19 cellular contexts compared by ENCODE assay signal in the genomic region with DNA sequence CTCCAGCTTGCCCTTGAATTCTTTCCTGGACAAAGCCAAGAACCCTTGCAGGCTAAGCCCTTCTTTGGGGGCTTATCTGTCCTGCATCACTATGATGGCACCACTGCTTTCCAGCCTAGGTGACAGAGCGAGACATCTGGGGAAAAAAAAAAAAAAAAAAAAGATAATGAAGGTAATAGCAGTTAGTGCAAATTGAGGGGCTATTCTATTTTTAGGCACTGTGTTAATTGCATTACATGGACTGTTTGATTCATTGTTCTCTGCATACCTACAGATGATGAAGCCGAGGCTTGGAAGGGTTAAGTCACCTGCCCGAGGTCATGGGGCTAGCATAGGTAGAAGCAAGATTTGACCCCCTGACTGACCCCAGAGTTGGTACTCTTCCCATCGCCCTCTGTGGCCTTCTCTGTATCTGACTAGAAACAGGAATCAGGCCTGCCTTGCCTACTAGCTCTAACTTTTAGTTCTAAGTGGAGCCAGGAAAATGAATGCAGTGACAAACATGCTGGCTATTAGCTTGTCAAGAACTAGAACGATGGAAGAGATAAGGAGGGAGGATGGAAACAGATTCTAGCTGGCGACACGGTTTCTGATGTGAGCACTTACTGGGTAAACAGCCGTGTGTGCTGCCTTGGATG.
A peak's percentile ranks its signal among the peaks of the same experiment; 100 is the strongest.
DNase-seq lines count a peak whose midpoint lies in the region; ATAC-seq, FAIRE-seq and TF ChIP-seq lines count a peak whose summit lies in the region.
"Had no signal": no experiment of that assay in that cellular context is flagged by ENCODE, and none has a peak within 500 bp of the region (broad histone marks: within the 10 kb centered on the region; RNA-seq: fewer than 3 reads in every experiment).

No MANE protein-coding gene starts in this region.

- H3K9me3 ChIP-seq in HepG2 (ENCODE audit: low read length), result no peaks in the 10 kb centered on the region
- no peaks in the 10 kb centered on the region for H3K9me3 ChIP-seq in right lobe of liver
- H3K9me3 ChIP-seq in OCI-LY1 (ENCODE audit: low read length), result no peaks in the 10 kb centered on the region
- no peaks in the 10 kb centered on the region for H3K9me3 ChIP-seq in parathyroid adenoma (ENCODE audit: control insufficient read depth, low read length)
- H3K9me3 ChIP-seq in left lung, result peaks cover 0 to 1% of the 10 kb centered on the region in 2 donors
- H3K9me3 ChIP-seq: Peyer's patch had no signal

- H3K4me3 ChIP-seq in HepG2 (replicated peaks in 1 of 3; ENCODE audit: insufficient read depth in 1 of 3, low read depth in 2 of 3, low read length in 3 of 3) (peak overlapping the region; percentile 44 to 59 (median 52); a peak in 5 of 6 replicates), right lobe of liver (no peak overlapping the region), OCI-LY1 (ENCODE audit: low read depth, low read length, poor library complexity, severe bottlenecking) (no peak overlapping the region), parathyroid adenoma (ENCODE audit: low read depth, low read length) (no peak overlapping the region), left lung (no peak overlapping the region)
- H3K4me3 ChIP-seq: GM23338, Peyer's patch had no signal

- no TSS peak for BruUV-seq in HepG2 (replicated peaks; lab: Mats Ljungman, UMichigan)

- DNase-seq in HepG2 (ENCODE audit: low spot score) (no peak), right lobe of liver (no peak), NOMO-1 treated with DMSO at 0.1 percent for 48 hours (lab: John Stamatoyannopoulos, UW; ENCODE audit: unreplicated experiment) (no peak), left lung (no peak), NCI-H2196 treated with DMSO at 0.1 percent for 48 hours (lab: John Stamatoyannopoulos, UW; ENCODE audit: unreplicated experiment) (no peak)
- DNase-seq: DND-41, HCEC 1CT, MM.1S, NCI-H1092, NCI-H1436 treated with DMSO at 0.1 percent for 48 hours, NCI-H226, Peyer's patch had no signal

- TF ChIP-seq EP300 in HepG2 (IDR thresholded peaks at IDR 0.05; ENCODE audit: low read depth in 2 of 2, low read length in 2 of 2), result no peak
- no peak for TF ChIP-seq EP300 in HepG2 (CRISPR knock-in tag; IDR thresholded peaks at IDR 0.05; ENCODE audit: borderline replicate concordance)

- no peak for TF ChIP-seq RAD21 in HepG2 (CRISPR knock-in tag; IDR thresholded peaks at IDR 0.05)

- TF ChIP-seq CTCF in HepG2 (CRISPR knock-in tag; IDR thresholded peaks at IDR 0.05) (no peak), right lobe of liver (IDR thresholded peaks at IDR 0.05) (no peak), OCI-LY1 (IDR thresholded peaks at IDR 0.05; ENCODE audit: low read length) (no peak), parathyroid adenoma (IDR thresholded peaks at IDR 0.05) (no peak), left lung (IDR thresholded peaks at IDR 0.05) (no peak)

- no peak; a peak in 1 of 4 replicates for TF ChIP-seq POLR2A in HepG2 (IDR thresholded peaks at IDR 0.05; ENCODE audit: insufficient read depth in 1 of 2, low read depth in 2 of 2, low read length in 2 of 2)
- TF ChIP-seq POLR2A in right lobe of liver (IDR thresholded peaks at IDR 0.05), result no peak

- CTCF ChIA-PET in HepG2 (lab: Yijun Ruan, JAX; ENCODE audit: low intra/inter-chr PET ratio, low total read pairs), result no interaction called here

- H3K36me3 ChIP-seq in HepG2 (replicated peaks in 1 of 2; ENCODE audit: control insufficient read depth in 1 of 2, insufficient read depth in 2 of 2, low read length in 2 of 2) (no peaks in the 10 kb centered on the region), right lobe of liver (no peaks in the 10 kb centered on the region), OCI-LY1 (ENCODE audit: insufficient read depth, low read length) (peaks cover 57% of the 10 kb centered on the region), parathyroid adenoma (ENCODE audit: control insufficient read depth, insufficient read depth, low read length) (no peaks in the 10 kb centered on the region), left lung (no peaks in the 10 kb centered on the region)
- H3K36me3 ChIP-seq: Peyer's patch had no signal

- H3K27me3 ChIP-seq in HepG2 (ENCODE audit: control insufficient read depth in 1 of 2, insufficient read depth in 2 of 2, low read length in 2 of 2) (no peaks in the 10 kb centered on the region), right lobe of liver (no peaks in the 10 kb centered on the region), OCI-LY1 (ENCODE audit: insufficient read depth, low read length) (no peaks in the 10 kb centered on the region), parathyroid adenoma (ENCODE audit: control insufficient read depth, insufficient read depth, low read length) (no peaks in the 10 kb centered on the region), left lung (no peaks in the 10 kb centered on the region)
- H3K27me3 ChIP-seq: Peyer's patch had no signal

- in situ Hi-C loops in HepG2 (cut with HindIII; ENCODE audit: extremely low pct_ligation_motif_present, low pct_unique_long_range_greater_than_20kb), result no loop called here

- peak overlapping the region; percentile 69 for H3K9ac ChIP-seq in HepG2 (ENCODE audit: insufficient read depth, low read depth, low read length)
- peak overlapping the region; percentile 56 for H3K9ac ChIP-seq in OCI-LY1 (ENCODE audit: low read length)
- no peak overlapping the region for H3K9ac ChIP-seq in parathyroid adenoma

- H3K4me1 ChIP-seq in HepG2 (ENCODE audit: insufficient read depth, low read length) (peaks cover 75% of the 10 kb centered on the region), right lobe of liver (peaks cover 0 to 3% (median 0%) of the 10 kb centered on the region in 4 donors), OCI-LY1 (ENCODE audit: insufficient read depth, low read length, severe bottlenecking) (peaks cover 97% of the 10 kb centered on the region), parathyroid adenoma (peaks cover 20% of the 10 kb centered on the region), left lung (peaks cover 0 to 4% of the 10 kb centered on the region in 2 donors)

- POLR2A ChIA-PET in HepG2 (lab: Yijun Ruan, JAX), result interaction anchor here (1.0 to 3.0 kb wide), 9 partner anchors 17 to 191 kb away, joined by 3 to 18 read pairs (median 5); no protein-coding TSS in a partner anchor

- peak overlapping the region; percentile 21 for H2AFZ ChIP-seq in HepG2 (ENCODE audit: low read length)
- no peak overlapping the region for H2AFZ ChIP-seq in OCI-LY1 (ENCODE audit: low read length)
- no peak overlapping the region for H2AFZ ChIP-seq in parathyroid adenoma
- H2AFZ ChIP-seq: GM23338 had no signal

- ATAC-seq in HepG2 (no peak), right lobe of liver (no peak), left lung (no peak)
- ATAC-seq: GM23338, Right ventricle myocardium inferior had no signal

- no peaks in the 10 kb centered on the region for H4K20me1 ChIP-seq in HepG2 (ENCODE audit: insufficient read depth, low read length)
- H4K20me1 ChIP-seq in OCI-LY1 (ENCODE audit: insufficient read depth, low read length), result no peaks in the 10 kb centered on the region

- no peaks in the 10 kb centered on the region for H3F3A ChIP-seq in OCI-LY1 (ENCODE audit: insufficient read depth, low read length)

- H3K79me2 ChIP-seq in HepG2 (ENCODE audit: insufficient read depth, low read length) (no peaks in the 10 kb centered on the region), OCI-LY1 (ENCODE audit: insufficient read depth, low read length) (no peaks in the 10 kb centered on the region), parathyroid adenoma (peaks cover 8% of the 10 kb centered on the region)

- H3K4me2 ChIP-seq in HepG2 (ENCODE audit: low read depth, low read length) (peak overlapping the region; percentile 90), OCI-LY1 (ENCODE audit: low read length) (peak overlapping the region; percentile 46; the same call in 1 of the 2 replicates), parathyroid adenoma (ENCODE audit: low read length) (peak overlapping the region; percentile 31)
- H3K4me2 ChIP-seq: GM23338 had no signal

- H3K27ac ChIP-seq in HepG2 (ENCODE audit: extremely low read length, insufficient read depth, low read length) (peak overlapping the region; percentile 81), right lobe of liver (no peak overlapping the region), OCI-LY1 (ENCODE audit: low read depth, low read length, poor library complexity, severe bottlenecking) (peak overlapping the region; percentile 94), parathyroid adenoma (peak overlapping the region; percentile 69), left lung (peak overlapping the region in 1 of 2 donors; percentile 34)
- H3K27ac ChIP-seq: C4-2B had no signal

- FAIRE-seq in HepG2 (lab: Jason Lieb, UNC), result no peak
- FAIRE-seq: D721Med, G401.6 had no signal

- H3K9me2 ChIP-seq in OCI-LY1 (ENCODE audit: low read depth, low read length), result no peaks in the 10 kb centered on the region

- 27% methylated on average over 8 of the region's 8 CpGs for WGBS in HepG2 (ENCODE audit: low lambda C conversion rate)
- 81% methylated on average over 8 of the region's 8 CpGs for WGBS in right lobe of liver (ENCODE audit: insufficient coverage, low coverage, low lambda C conversion rate, missing lambda C conversion rate)

- intact Hi-C loops in HepG2 (cut with micrococcal nuclease; ENCODE audit: unreplicated experiment), result loop anchor here (1.0 kb wide), 4 partner anchors 26 to 191 kb away; no protein-coding TSS in a partner anchor
- intact Hi-C loops in right lobe of liver (cut with DNase I), result no loop called here
- intact Hi-C loops in left lung (cut with DNase I), result no loop called here

TF ChIP-seq in HepG2, 621 proteins besides CTCF, POLR2A, EP300 and RAD21 (continues in another document):
- TF ChIP-seq SIX1 (CRISPR knock-in tag; IDR thresholded peaks at IDR 0.05; ENCODE audit: borderline replicate concordance), result no peak
- no peak for TF ChIP-seq SMC3 (IDR thresholded peaks at IDR 0.05; ENCODE audit: low read length)

Comparison
In these comparisons a context has a peak if more than half of its experiments do, and no peak if none do; other contexts are left out.
1. H3K27ac ChIP-seq: peak in HepG2 (single experiment), OCI-LY1 (single experiment) and parathyroid adenoma (single experiment); none in right lobe of liver (0 of 3).
2. H3K4me3 ChIP-seq: peak in HepG2 (3 of 3); none in right lobe of liver (0 of 3), OCI-LY1 (single experiment), parathyroid adenoma (single experiment) and left lung (0 of 2).
3. H3K4me2 ChIP-seq: peak in every context shown above with its lines; median percentile 90 in HepG2; 46 in OCI-LY1; 31 in parathyroid adenoma.